ENCODE assay signal across 13 cellular contexts in the genomic region with DNA sequence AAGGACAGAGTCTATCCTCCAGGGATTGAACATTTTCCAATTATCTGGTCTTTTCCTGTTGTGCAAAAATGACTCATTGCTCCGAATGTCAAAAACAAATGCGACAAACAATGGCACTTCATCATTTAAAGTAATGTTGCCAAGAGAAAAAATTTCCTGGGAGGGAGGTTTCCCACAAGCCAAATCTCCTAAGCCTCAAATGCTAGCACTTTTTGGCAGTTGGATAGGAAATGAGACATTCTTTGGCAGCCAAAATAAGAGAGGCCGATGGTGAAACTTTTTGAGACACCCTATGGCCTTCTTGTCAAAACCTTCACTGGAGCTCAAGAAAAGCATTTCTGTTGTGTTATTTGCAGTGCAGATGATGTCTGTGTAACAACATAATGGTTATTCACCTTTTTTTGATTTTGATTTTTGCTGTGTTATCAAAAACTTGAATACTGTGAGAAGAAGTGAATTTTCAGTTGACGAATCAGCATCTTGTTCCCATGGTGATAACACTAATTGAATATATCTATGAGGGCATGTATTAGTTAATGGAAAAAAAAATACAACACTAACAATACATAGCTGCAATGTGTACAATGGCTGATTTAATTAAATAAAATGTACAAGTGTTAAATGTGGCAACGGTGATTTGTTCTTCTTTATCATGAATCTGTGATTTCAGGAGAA.
DNase-seq lines count a peak whose midpoint lies in the region; ATAC-seq and TF ChIP-seq lines count a peak whose summit lies in the region.
"Had no signal": no experiment of that assay in that cellular context is flagged by ENCODE, and none has a peak within 500 bp of the region (broad histone marks: within the 10 kb centered on the region; RNA-seq: fewer than 3 reads in every experiment).

No MANE protein-coding gene starts in this region.

- ATAC-seq in heart left ventricle, result peak; percentile 41 to 87 (median 78)
- ATAC-seq in GM21786 (IDR thresholded peaks at IDR 0.05; ENCODE audit: unreplicated experiment), result no peak
- ATAC-seq in stimulated activated naive CD8-positive, alpha-beta T cell treated with anti-CD3 and anti-CD28 coated beads, Interleukin-15, amount 100 ng/mL, for 72 hours, result no peak
- ATAC-seq: Panc1 had no signal

- H3K4me1 Mint-ChIP-seq in stimulated activated naive CD8-positive, alpha-beta T cell treated with anti-CD3 and anti-CD28 coated beads, Interleukin-15, amount 100 ng/mL, for 72 hours, result peaks cover 10% of the 10 kb centered on the region
- H3K4me1 Mint-ChIP-seq in type B pancreatic cell (ENCODE audit: unreplicated experiment), result peaks cover 8% of the 10 kb centered on the region

- no peak for TF ChIP-seq CTCF in astrocyte of the spinal cord (IDR thresholded peaks at IDR 0.05; ENCODE audit: low read depth, low read length)
- TF ChIP-seq CTCF in heart left ventricle (IDR thresholded peaks at IDR 0.05), result no peak
- no peak for TF ChIP-seq CTCF in type B pancreatic cell (conservative IDR thresholded peaks at IDR 0.05)

- no peaks in the 10 kb centered on the region for H3K36me3 Mint-ChIP-seq in type B pancreatic cell

- H3K4me3 Mint-ChIP-seq in stimulated activated naive CD8-positive, alpha-beta T cell treated with anti-CD3 and anti-CD28 coated beads, Interleukin-15, amount 100 ng/mL, for 72 hours, result no peak overlapping the region
- no peak overlapping the region for H3K4me3 Mint-ChIP-seq in type B pancreatic cell

- 18 to 21% methylated on average over 5 of the region's 5 CpGs for WGBS in GM23248 (ENCODE audit: low coverage in 1 of 2, low lambda C conversion rate in 2 of 2, missing lambda C conversion rate in 2 of 2), 2 experiments
- 40 to 62% (median 45%) methylated on average over 5 of the region's 5 CpGs for WGBS in heart left ventricle, 4 donors

- H3K27ac ChIP-seq in GM23248, result peak overlapping the region; percentile 84
- peak overlapping the region in 11 of 12 donors; percentile 35 to 76 (median 59) for H3K27ac ChIP-seq in heart left ventricle
- peak overlapping the region in 14 of 21 experiments; percentile 5 to 78 (median 50) for H3K27ac ChIP-seq in skin epidermis

- no peak for TF ChIP-seq POLR2A in heart left ventricle (IDR thresholded peaks at IDR 0.05)

- peak overlapping the region; percentile 80 for H3K4me2 ChIP-seq in GM23248 (ENCODE audit: unreplicated experiment)

- H4K20me1 ChIP-seq in GM23248 (ENCODE audit: insufficient read depth), result no peaks in the 10 kb centered on the region

- H3K9me3 ChIP-seq in GM23248 (ENCODE audit: low read depth) (no peaks in the 10 kb centered on the region), heart left ventricle (no peaks in the 10 kb centered on the region)

- H3K4me3 ChIP-seq in GM23248 (peak overlapping the region; percentile 11; the same call in 1 of the 2 replicates), astrocyte of the spinal cord (ENCODE audit: low read depth, low read length) (no peak overlapping the region), heart left ventricle (no peak overlapping the region), skin epidermis (no peak overlapping the region)

- no peaks in the 10 kb centered on the region for H3K27me3 ChIP-seq in GM23248 (replicated peaks; ENCODE audit: insufficient read depth)
- H3K27me3 ChIP-seq in heart left ventricle, result no peaks in the 10 kb centered on the region

- H3K4me1 ChIP-seq in GM23248 (ENCODE audit: insufficient read depth) (peaks cover 38% of the 10 kb centered on the region), heart left ventricle (peaks cover 2 to 39% (median 27%) of the 10 kb centered on the region in 12 donors)

- DNase-seq in GM23248, result peak; percentile 94
- peak; percentile 71 for DNase-seq in astrocyte of the spinal cord (ENCODE audit: low read depth, low spot score)
- peak in 1 of 5 donors; percentile 30 for DNase-seq in heart left ventricle
- DNase-seq in DMS 273 treated with DMSO at 0.1 percent for 48 hours (lab: John Stamatoyannopoulos, UW), result no peak
- DNase-seq in stimulated activated naive CD8-positive, alpha-beta T cell treated with anti-CD3 and anti-CD28 coated beads, Interleukin-15, amount 100 ng/mL, for 72 hours, result no peak
- DNase-seq in type B pancreatic cell (ENCODE audit: extremely low spot score, unreplicated experiment), result no peak
- DNase-seq: activated effector memory CD4-positive, alpha-beta T cell treated with Interleukin-2 at 50 U/mL for 16 hours; effector memory CD4-positive, alpha-beta T cell; kidney glomerular epithelial cell; NCI-H187 treated with DMSO at 0.1 percent for 48 hours had no signal

- no peak overlapping the region for H2AFZ ChIP-seq in GM23248

- peak overlapping the region; percentile 45 for H3K9ac ChIP-seq in GM23248

- peaks cover 38% of the 10 kb centered on the region for H3F3A ChIP-seq in GM23248 (ENCODE audit: insufficient read depth)

- H3K27ac Mint-ChIP-seq in stimulated activated naive CD8-positive, alpha-beta T cell treated with anti-CD3 and anti-CD28 coated beads, Interleukin-15, amount 100 ng/mL, for 72 hours, result no peak overlapping the region
- H3K27ac Mint-ChIP-seq in type B pancreatic cell, result no peak overlapping the region

- intact Hi-C loops in heart left ventricle (cut with DNase I), result loop anchor here in 1 of 10 donors (2.0 kb wide), 1 partner anchor 54 kb away; no protein-coding TSS in a partner anchor

- H3K9me2 ChIP-seq in GM23248 (ENCODE audit: insufficient read depth), result no peaks in the 10 kb centered on the region

- no peaks in the 10 kb centered on the region for H3K79me2 ChIP-seq in GM23248 (ENCODE audit: insufficient read depth)

- H3K36me3 ChIP-seq in GM23248 (ENCODE audit: low read depth) (no peaks in the 10 kb centered on the region), heart left ventricle (peaks cover 0 to 28% (median 7%) of the 10 kb centered on the region in 9 donors)

- H3K9me3 Mint-ChIP-seq in stimulated activated naive CD8-positive, alpha-beta T cell treated with anti-CD3 and anti-CD28 coated beads, Interleukin-15, amount 100 ng/mL, for 72 hours, result no peaks in the 10 kb centered on the region
- H3K9me3 Mint-ChIP-seq in type B pancreatic cell, result no peaks in the 10 kb centered on the region

- peaks cover 14% of the 10 kb centered on the region for H3K27me3 Mint-ChIP-seq in stimulated activated naive CD8-positive, alpha-beta T cell treated with anti-CD3 and anti-CD28 coated beads, Interleukin-15, amount 100 ng/mL, for 72 hours
- no peaks in the 10 kb centered on the region for H3K27me3 Mint-ChIP-seq in type B pancreatic cell

- in situ Hi-C loops in GM23248 (cut with MboI), result loop anchor here (25.0 kb wide), 1 partner anchor 379 kb away; a partner anchor contains a TSS
- in situ Hi-C loops in astrocyte of the spinal cord (cut with HindIII; ENCODE audit: low sequenced_read_pairs), result no loop called here

Comparison
In these comparisons a context has a peak if more than half of its experiments do, and no peak if none do; other contexts are left out.
1. DNase-seq: peak in GM23248 (single experiment) and astrocyte of the spinal cord (single experiment); none in DMS 273 treated with DMSO at 0.1 percent for 48 hours (single experiment), stimulated activated naive CD8-positive, alpha-beta T cell treated with anti-CD3 and anti-CD28 coated beads, Interleukin-15, amount 100 ng/mL, for 72 hours (0 of 2) and type B pancreatic cell (single experiment).
2. ATAC-seq: peak in heart left ventricle (4 of 4); none in GM21786 (single experiment) and stimulated activated naive CD8-positive, alpha-beta T cell treated with anti-CD3 and anti-CD28 coated beads, Interleukin-15, amount 100 ng/mL, for 72 hours (single experiment).
3. Peak in every context shown above with its lines, with median percentiles within 50 percentile points of each other: H3K27ac ChIP-seq.